ENCODE assay signal across 1 cellular context in the genomic region with DNA sequence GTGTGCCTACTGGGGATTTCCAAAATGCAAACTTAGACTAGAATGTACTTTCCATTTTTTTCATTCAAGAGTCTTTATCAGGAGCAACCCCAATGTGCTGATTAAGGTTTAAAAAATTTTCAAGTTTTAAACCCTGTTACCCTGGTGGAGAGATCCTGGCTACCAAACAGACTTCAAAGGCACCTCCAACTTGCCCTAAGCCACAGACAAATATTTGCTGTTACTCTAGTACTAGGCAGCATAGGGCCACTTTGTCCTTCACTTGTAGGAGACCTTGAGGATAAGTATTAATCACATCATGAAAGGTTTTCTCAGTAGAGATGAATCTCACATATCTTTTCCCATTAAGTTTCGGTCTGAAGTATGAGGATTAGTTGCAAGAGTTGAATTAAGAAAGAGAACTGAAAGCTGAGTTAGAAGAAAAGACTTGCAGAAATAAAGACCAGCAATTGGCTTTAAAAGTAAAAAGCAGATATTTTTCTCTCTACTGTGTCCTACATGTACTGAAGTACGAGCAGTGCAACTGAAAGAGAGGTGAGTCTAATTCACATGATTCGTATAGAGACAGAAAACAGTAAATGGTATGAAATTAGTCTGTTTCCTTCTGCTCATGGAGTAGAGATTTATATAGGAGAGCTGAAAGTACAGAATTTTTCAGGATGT.
TF ChIP-seq lines count a peak whose summit lies in the region.

No MANE protein-coding gene starts in this region.

TF ChIP-seq in HepG2, 621 proteins besides CTCF, POLR2A, EP300 and RAD21 (continued from another document and continues in another):
- TF ChIP-seq, protein P1, sequence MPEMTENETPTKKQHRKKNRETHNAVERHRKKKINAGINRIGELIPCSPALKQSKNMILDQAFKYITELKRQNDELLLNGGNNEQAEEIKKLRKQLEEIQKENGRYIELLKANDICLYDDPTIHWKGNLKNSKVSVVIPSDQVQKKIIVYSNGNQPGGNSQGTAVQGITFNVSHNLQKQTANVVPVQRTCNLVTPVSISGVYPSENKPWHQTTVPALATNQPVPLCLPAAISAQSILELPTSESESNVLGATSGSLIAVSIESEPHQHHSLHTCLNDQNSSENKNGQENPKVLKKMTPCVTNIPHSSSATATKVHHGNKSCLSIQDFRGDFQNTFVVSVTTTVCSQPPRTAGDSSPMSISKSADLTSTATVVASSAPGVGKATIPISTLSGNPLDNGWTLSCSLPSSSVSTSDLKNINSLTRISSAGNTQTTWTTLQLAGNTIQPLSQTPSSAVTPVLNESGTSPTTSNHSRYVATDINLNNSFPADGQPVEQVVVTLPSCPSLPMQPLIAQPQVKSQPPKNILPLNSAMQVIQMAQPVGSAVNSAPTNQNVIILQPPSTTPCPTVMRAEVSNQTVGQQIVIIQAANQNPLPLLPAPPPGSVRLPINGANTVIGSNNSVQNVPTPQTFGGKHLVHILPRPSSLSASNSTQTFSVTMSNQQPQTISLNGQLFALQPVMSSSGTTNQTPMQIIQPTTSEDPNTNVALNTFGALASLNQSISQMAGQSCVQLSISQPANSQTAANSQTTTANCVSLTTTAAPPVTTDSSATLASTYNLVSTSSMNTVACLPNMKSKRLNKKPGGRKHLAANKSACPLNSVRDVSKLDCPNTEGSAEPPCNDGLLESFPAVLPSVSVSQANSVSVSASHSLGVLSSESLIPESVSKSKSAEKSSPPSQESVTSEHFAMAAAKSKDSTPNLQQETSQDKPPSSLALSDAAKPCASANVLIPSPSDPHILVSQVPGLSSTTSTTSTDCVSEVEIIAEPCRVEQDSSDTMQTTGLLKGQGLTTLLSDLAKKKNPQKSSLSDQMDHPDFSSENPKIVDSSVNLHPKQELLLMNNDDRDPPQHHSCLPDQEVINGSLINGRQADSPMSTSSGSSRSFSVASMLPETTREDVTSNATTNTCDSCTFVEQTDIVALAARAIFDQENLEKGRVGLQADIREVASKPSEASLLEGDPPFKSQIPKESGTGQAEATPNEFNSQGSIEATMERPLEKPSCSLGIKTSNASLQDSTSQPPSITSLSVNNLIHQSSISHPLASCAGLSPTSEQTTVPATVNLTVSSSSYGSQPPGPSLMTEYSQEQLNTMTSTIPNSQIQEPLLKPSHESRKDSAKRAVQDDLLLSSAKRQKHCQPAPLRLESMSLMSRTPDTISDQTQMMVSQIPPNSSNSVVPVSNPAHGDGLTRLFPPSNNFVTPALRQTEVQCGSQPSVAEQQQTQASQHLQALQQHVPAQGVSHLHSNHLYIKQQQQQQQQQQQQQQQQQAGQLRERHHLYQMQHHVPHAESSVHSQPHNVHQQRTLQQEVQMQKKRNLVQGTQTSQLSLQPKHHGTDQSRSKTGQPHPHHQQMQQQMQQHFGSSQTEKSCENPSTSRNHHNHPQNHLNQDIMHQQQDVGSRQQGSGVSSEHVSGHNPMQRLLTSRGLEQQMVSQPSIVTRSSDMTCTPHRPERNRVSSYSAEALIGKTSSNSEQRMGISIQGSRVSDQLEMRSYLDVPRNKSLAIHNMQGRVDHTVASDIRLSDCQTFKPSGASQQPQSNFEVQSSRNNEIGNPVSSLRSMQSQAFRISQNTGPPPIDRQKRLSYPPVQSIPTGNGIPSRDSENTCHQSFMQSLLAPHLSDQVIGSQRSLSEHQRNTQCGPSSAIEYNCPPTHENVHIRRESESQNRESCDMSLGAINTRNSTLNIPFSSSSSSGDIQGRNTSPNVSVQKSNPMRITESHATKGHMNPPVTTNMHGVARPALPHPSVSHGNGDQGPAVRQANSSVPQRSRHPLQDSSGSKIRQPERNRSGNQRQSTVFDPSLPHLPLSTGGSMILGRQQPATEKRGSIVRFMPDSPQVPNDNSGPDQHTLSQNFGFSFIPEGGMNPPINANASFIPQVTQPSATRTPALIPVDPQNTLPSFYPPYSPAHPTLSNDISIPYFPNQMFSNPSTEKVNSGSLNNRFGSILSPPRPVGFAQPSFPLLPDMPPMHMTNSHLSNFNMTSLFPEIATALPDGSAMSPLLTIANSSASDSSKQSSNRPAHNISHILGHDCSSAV (CRISPR knock-in tag; IDR thresholded peaks at IDR 0.05; ENCODE audit: borderline replicate concordance), result no peak
- TF ChIP-seq CEBPB (IDR thresholded peaks at IDR 0.05; ENCODE audit: borderline replicate concordance, low read depth, low read length) (no peak), REXO4 (CRISPR knock-in tag; IDR thresholded peaks at IDR 0.05; ENCODE audit: borderline replicate concordance) (no peak), GTF3A (CRISPR knock-in tag; conservative IDR thresholded peaks at IDR 0.05) (no peak), ZBTB42 (CRISPR knock-in tag; IDR thresholded peaks at IDR 0.05) (no peak), KLF16 (CRISPR knock-in tag; IDR thresholded peaks at IDR 0.05) (peak in 1 of 2 experiments; percentile 71; a peak in 1 of 4 replicates), ZNF570 (CRISPR knock-in tag; IDR thresholded peaks at IDR 0.05; ENCODE audit: borderline replicate concordance) (no peak), ZNF362 (CRISPR knock-in tag; IDR thresholded peaks at IDR 0.05; ENCODE audit: borderline replicate concordance) (peak; percentile 65; the same call in 1 of the 2 replicates), GMEB2 (CRISPR knock-in tag; IDR thresholded peaks at IDR 0.05; ENCODE audit: low read depth) (no peak), SNAPC2 (CRISPR knock-in tag; IDR thresholded peaks at IDR 0.05) (no peak), SIN3A (IDR thresholded peaks at IDR 0.05; ENCODE audit: borderline replicate concordance, low read depth, low read length) (no peak), SMAD1 (CRISPR knock-in tag; IDR thresholded peaks at IDR 0.05; ENCODE audit: borderline replicate concordance, low read depth) (no peak), ARID3A (IDR thresholded peaks at IDR 0.05; ENCODE audit: low read depth, low read length) (peak; percentile 89), SATB2 (CRISPR knock-in tag; IDR thresholded peaks at IDR 0.05) (no peak), IRF2 (CRISPR knock-in tag; IDR thresholded peaks at IDR 0.05) (peak; percentile 72; the same call in 1 of the 2 replicates), ZNF772 (CRISPR knock-in tag; IDR thresholded peaks at IDR 0.05) (peak; percentile 65; the same call in 1 of the 2 replicates), PLRG1 (conservative IDR thresholded peaks at IDR 0.05) (no peak), PCBP1 (IDR thresholded peaks at IDR 0.05; ENCODE audit: borderline replicate concordance, low read depth, low read length) (no peak), ZNF329 (CRISPR knock-in tag; IDR thresholded peaks at IDR 0.05; ENCODE audit: low read depth) (no peak), IRX3 (CRISPR knock-in tag; IDR thresholded peaks at IDR 0.05; ENCODE audit: borderline replicate concordance, low read depth) (no peak), DPF2 (CRISPR knock-in tag; IDR thresholded peaks at IDR 0.05; ENCODE audit: borderline replicate concordance, low read depth) (peak; percentile 90), NONO (IDR thresholded peaks at IDR 0.05) (no peak), NONO (CRISPR knock-in tag; conservative IDR thresholded peaks at IDR 0.05) (no peak), ZSCAN20 (CRISPR knock-in tag; IDR thresholded peaks at IDR 0.05; ENCODE audit: borderline replicate concordance) (no peak), ZNF280B (CRISPR knock-in tag; IDR thresholded peaks at IDR 0.05; ENCODE audit: borderline replicate concordance) (no peak), ZFX (CRISPR knock-in tag; IDR thresholded peaks at IDR 0.05; ENCODE audit: low read depth) (no peak), KAT2B (IDR thresholded peaks at IDR 0.05; ENCODE audit: borderline replicate concordance, low read depth, low read length) (no peak), HMGA1 (CRISPR knock-in tag; conservative IDR thresholded peaks at IDR 0.05) (no peak), NFIC (IDR thresholded peaks at IDR 0.05; ENCODE audit: low read length) (peak; percentile 91), ZNF121 (CRISPR knock-in tag; IDR thresholded peaks at IDR 0.05) (no peak), HNRNPUL1 (IDR thresholded peaks at IDR 0.05; ENCODE audit: low read depth, low read length) (no peak), ELF4 (CRISPR knock-in tag; IDR thresholded peaks at IDR 0.05; ENCODE audit: borderline replicate concordance) (no peak), ZSCAN22 (CRISPR knock-in tag; IDR thresholded peaks at IDR 0.05) (no peak), ZNF569 (CRISPR knock-in tag; IDR thresholded peaks at IDR 0.05; ENCODE audit: borderline replicate concordance) (no peak)
- TF ChIP-seq, protein P2, sequence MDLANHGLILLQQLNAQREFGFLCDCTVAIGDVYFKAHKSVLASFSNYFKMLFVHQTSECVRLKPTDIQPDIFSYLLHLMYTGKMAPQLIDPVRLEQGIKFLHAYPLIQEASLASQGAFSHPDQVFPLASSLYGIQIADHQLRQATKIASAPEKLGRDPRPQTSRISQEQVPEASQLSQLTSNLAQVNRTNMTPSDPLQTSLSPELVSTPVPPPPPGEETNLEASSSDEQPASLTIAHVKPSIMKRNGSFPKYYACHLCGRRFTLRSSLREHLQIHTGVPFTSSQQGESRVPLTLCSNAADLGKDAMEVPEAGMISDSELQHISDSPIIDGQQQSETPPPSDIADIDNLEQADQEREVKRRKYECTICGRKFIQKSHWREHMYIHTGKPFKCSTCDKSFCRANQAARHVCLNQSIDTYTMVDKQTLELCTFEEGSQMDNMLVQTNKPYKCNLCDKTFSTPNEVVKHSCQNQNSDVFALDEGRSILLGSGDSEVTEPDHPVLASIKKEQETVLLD (CRISPR knock-in tag; IDR thresholded peaks at IDR 0.05; ENCODE audit: low read depth), result no peak
- TF ChIP-seq, protein P3, sequence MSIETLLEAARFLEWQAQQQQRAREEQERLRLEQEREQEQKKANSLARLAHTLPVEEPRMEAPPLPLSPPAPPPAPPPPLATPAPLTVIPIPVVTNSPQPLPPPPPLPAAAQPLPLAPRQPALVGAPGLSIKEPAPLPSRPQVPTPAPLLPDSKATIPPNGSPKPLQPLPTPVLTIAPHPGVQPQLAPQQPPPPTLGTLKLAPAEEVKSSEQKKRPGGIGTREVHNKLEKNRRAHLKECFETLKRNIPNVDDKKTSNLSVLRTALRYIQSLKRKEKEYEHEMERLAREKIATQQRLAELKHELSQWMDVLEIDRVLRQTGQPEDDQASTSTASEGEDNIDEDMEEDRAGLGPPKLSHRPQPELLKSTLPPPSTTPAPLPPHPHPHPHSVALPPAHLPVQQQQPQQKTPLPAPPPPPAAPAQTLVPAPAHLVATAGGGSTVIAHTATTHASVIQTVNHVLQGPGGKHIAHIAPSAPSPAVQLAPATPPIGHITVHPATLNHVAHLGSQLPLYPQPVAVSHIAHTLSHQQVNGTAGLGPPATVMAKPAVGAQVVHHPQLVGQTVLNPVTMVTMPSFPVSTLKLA (IDR thresholded peaks at IDR 0.05), result no peak
- TF ChIP-seq, protein P4, sequence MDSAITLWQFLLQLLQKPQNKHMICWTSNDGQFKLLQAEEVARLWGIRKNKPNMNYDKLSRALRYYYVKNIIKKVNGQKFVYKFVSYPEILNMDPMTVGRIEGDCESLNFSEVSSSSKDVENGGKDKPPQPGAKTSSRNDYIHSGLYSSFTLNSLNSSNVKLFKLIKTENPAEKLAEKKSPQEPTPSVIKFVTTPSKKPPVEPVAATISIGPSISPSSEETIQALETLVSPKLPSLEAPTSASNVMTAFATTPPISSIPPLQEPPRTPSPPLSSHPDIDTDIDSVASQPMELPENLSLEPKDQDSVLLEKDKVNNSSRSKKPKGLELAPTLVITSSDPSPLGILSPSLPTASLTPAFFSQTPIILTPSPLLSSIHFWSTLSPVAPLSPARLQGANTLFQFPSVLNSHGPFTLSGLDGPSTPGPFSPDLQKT (CRISPR knock-in tag; IDR thresholded peaks at IDR 0.05; ENCODE audit: borderline replicate concordance), result no peak
